8 cellular contexts compared by ENCODE assay signal in genomic region chr11:77590194-77590591, GRCh38. TPM values are rescaled to one million over a fixed set of nuclear protein-coding genes. Genes with fewer than 3 reads are reported as not detected.
DNase-seq lines count a peak whose midpoint lies in the region; ATAC-seq and TF ChIP-seq lines count a peak whose summit lies in the region.

No MANE protein-coding gene starts in this region.

- no peak overlapping the region for H3K27ac Mint-ChIP-seq in activated naive CD8-positive, alpha-beta T cell treated with anti-CD3 and anti-CD28 coated beads, Interleukin-2, amount 10 ng/mL, durations not matched to agents 7 days and 5 days
- no peak overlapping the region for H3K27ac Mint-ChIP-seq in osteocyte (ENCODE audit: unreplicated experiment)

- H3K4me3 ChIP-seq in BLaER1 (peak overlapping the region; percentile 73), heart right ventricle (peak overlapping the region; percentile 47 to 80 (median 70))

- peak overlapping the region; percentile 86 for H3K4me3 Mint-ChIP-seq in activated naive CD8-positive, alpha-beta T cell treated with anti-CD3 and anti-CD28 coated beads, Interleukin-2, amount 10 ng/mL, durations not matched to agents 7 days and 5 days
- H3K4me3 Mint-ChIP-seq in osteocyte (ENCODE audit: unreplicated experiment): peak overlapping the region; percentile 85

- H3K27ac ChIP-seq in BLaER1 (no peak overlapping the region), heart right ventricle (peak overlapping the region in 7 of 10 donors; percentile 68 to 87 (median 79))

- POLR2A ChIA-PET in activated naive CD8-positive, alpha-beta T cell treated with anti-CD3 and anti-CD28 coated beads, Interleukin-2, amount 10 ng/mL, durations not matched to agents 7 days and 5 days (lab: Charles Lee): interaction anchor here (0.5 to 0.8 kb wide), 4 partner anchors 12 to 1066 kb away, joined by 3 to 6 read pairs (median 4); no protein-coding TSS in a partner anchor

- H3K4me2 ChIP-seq in BLaER1: peak overlapping the region; percentile 93

- peak overlapping the region; percentile 74 for H3K9ac ChIP-seq in BLaER1

- H3K9me3 Mint-ChIP-seq in activated naive CD8-positive, alpha-beta T cell treated with anti-CD3 and anti-CD28 coated beads, Interleukin-2, amount 10 ng/mL, durations not matched to agents 7 days and 5 days: no peaks in the 10 kb centered on the region
- no peaks in the 10 kb centered on the region for H3K9me3 Mint-ChIP-seq in osteocyte (ENCODE audit: unreplicated experiment)

- no peaks in the 10 kb centered on the region for H3K36me3 ChIP-seq in BLaER1
- H3K36me3 ChIP-seq in heart right ventricle: no peaks in the 10 kb centered on the region

- H3K9me3 ChIP-seq in BLaER1: no peaks in the 10 kb centered on the region
- no peaks in the 10 kb centered on the region for H3K9me3 ChIP-seq in heart right ventricle

- H3K27me3 ChIP-seq in BLaER1 (peaks cover 10% of the 10 kb centered on the region; the same call in 1 of the 2 replicates), heart right ventricle (peaks cover 0 to 7% (median 0%) of the 10 kb centered on the region in 7 donors)

- no peak for TF ChIP-seq CTCF in heart right ventricle (IDR thresholded peaks at IDR 0.05)
- TF ChIP-seq CTCF in osteocyte (IDR thresholded peaks at IDR 0.05): no peak

- H3K4me1 ChIP-seq in BLaER1: peaks cover 18% of the 10 kb centered on the region
- peaks cover 0 to 20% (median 13%) of the 10 kb centered on the region in 9 donors for H3K4me1 ChIP-seq in heart right ventricle

- H3K36me3 Mint-ChIP-seq in activated naive CD8-positive, alpha-beta T cell treated with anti-CD3 and anti-CD28 coated beads, Interleukin-2, amount 10 ng/mL, durations not matched to agents 7 days and 5 days: no peaks in the 10 kb centered on the region
- no peaks in the 10 kb centered on the region for H3K36me3 Mint-ChIP-seq in osteocyte (ENCODE audit: unreplicated experiment)

- H3K4me1 Mint-ChIP-seq in activated naive CD8-positive, alpha-beta T cell treated with anti-CD3 and anti-CD28 coated beads, Interleukin-2, amount 10 ng/mL, durations not matched to agents 7 days and 5 days: peaks cover 16% of the 10 kb centered on the region
- H3K4me1 Mint-ChIP-seq in osteocyte (ENCODE audit: unreplicated experiment): peaks cover 15% of the 10 kb centered on the region

- intact Hi-C loops in heart right ventricle (cut with DNase I): no loop called here

- 2 to 5% methylated on average over 25 of the region's 25 CpGs for WGBS in heart right ventricle, 2 donors

- peaks cover 8% of the 10 kb centered on the region for H3K27me3 Mint-ChIP-seq in activated naive CD8-positive, alpha-beta T cell treated with anti-CD3 and anti-CD28 coated beads, Interleukin-2, amount 10 ng/mL, durations not matched to agents 7 days and 5 days
- H3K27me3 Mint-ChIP-seq in osteocyte (ENCODE audit: unreplicated experiment): peaks cover 5% of the 10 kb centered on the region

- ATAC-seq in activated naive CD8-positive, alpha-beta T cell treated with anti-CD3 and anti-CD28 coated beads, Interleukin-2, amount 10 ng/mL, durations not matched to agents 7 days and 5 days (ENCODE audit: low read depth): peak; percentile 6
- ATAC-seq in heart right ventricle: peak in 6 of 8 donors; percentile 17 to 66 (median 26)

- DNase-seq in GM19240 (ENCODE audit: insufficient read length, low spot score): peak; percentile 1
- DNase-seq in NCI-H1092 (lab: John Stamatoyannopoulos, UW): peak; percentile 60
- DNase-seq in activated naive CD8-positive, alpha-beta T cell treated with anti-CD3 and anti-CD28 coated beads, Interleukin-2, amount 10 ng/mL, durations not matched to agents 7 days and 5 days: no peak
- DNase-seq in heart right ventricle: peak; percentile 22 to 30
- no peak for DNase-seq in osteocyte (ENCODE audit: extremely low spot score, unreplicated experiment)
- no peak for DNase-seq in NCI-H446 treated with DMSO at 0.1 percent for 48 hours (lab: John Stamatoyannopoulos, UW)
- no peak for DNase-seq in NCI-H226

- H4K20me1 ChIP-seq in BLaER1: 0 out of 2 replicates have a peak, but pooled peaks cover 5% of the 10 kb centered on the region

RNA-seq across cellular contexts. Expression of gene AQP11, which starts 0.4 kb away (rescaled TPM):
- under 1 TPM; 0.28 to 0.48 TPM for total RNA-seq in activated naive CD8-positive, alpha-beta T cell treated with anti-CD3 and anti-CD28 coated beads, Interleukin-2, amount 10 ng/mL, durations not matched to agents 7 days and 5 days
- total RNA-seq in heart right ventricle (1 to 10 TPM in 3 of 10 donors, under 1 TPM in 7; 0.42 to 2.1 (median 0.87) TPM), osteocyte (0.76 and 0.91 TPM in 2 replicates)
- polyA plus RNA-seq in heart right ventricle: under 1 TPM; 0.22 to 0.52 TPM

RNA-seq across cellular contexts. Expression of gene CLNS1A, which starts 47.4 kb away (rescaled TPM):
- 100 to 1,000 TPM; 101 to 117 TPM for total RNA-seq in activated naive CD8-positive, alpha-beta T cell treated with anti-CD3 and anti-CD28 coated beads, Interleukin-2, amount 10 ng/mL, durations not matched to agents 7 days and 5 days
- total RNA-seq in heart right ventricle (10 to 100 TPM; 66.2 to 85.9 (median 77.3) TPM), osteocyte (87.4 and 88.0 TPM in 2 replicates)
- 10 to 100 TPM; 33.0 to 59.7 TPM for polyA plus RNA-seq in heart right ventricle

Comparison
In these comparisons a context has a peak if more than half of its experiments do, and no peak if none do; other contexts are left out.
1. DNase-seq: peak in GM19240 (single experiment), NCI-H1092 (single experiment) and heart right ventricle (2 of 2); none in activated naive CD8-positive, alpha-beta T cell treated with anti-CD3 and anti-CD28 coated beads, Interleukin-2, amount 10 ng/mL, durations not matched to agents 7 days and 5 days (single experiment), osteocyte (single experiment), NCI-H446 treated with DMSO at 0.1 percent for 48 hours (single experiment) and NCI-H226 (single experiment).